In the genomic region with DNA sequence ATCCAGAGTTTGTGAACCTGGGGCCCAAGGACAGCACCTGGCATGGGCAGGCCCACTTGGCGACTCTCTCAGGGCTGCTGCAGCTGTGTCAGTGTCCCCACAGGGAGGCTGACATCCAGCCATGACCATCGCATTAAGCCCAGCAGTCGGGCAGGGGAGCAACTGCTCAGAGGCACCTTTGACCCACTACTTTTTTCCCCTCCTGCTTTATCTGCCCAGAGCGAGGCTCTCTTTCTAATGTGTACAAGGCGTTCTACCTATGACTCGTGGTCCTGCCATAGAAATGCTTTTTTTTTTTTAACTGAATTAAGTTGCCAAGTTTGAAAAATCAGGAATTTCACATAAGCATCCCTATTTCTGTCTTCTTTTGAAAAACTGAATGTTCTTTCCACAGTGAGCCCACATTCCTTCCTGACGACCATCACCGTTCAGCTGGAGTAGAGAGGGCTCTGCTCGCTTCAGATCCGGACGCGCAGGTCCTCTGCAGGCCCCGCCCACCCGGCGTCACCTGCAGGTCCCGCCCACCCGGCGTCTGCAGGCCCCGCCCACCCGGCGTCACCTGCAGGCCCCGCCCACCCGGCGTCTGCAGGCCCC, we compare ENCODE assay signal across 9 cellular contexts. TPM values are rescaled to one million over a fixed set of nuclear protein-coding genes. Genes with fewer than 3 reads are reported as not detected.
A peak's percentile ranks its signal among the peaks of the same experiment; 100 is the strongest.
DNase-seq lines count a peak whose midpoint lies in the region; TF ChIP-seq lines count a peak whose summit lies in the region.
"Had no signal": no experiment of that assay in that cellular context is flagged by ENCODE, and none has a peak within 500 bp of the region (broad histone marks: within the 10 kb centered on the region; RNA-seq: fewer than 3 reads in every experiment).

No MANE protein-coding gene starts in this region.

- no peaks in the 10 kb centered on the region for H3K27me3 Mint-ChIP-seq in mesothelial cell of epicardium (ENCODE audit: low read depth)
- peaks cover 32% of the 10 kb centered on the region for H3K27me3 Mint-ChIP-seq in activated CD4-positive, alpha-beta memory T cell treated with anti-CD3 and anti-CD28 coated beads, Interleukin-2, amount 10 ng/mL, durations not matched to agents 7 days and 5 days

- no peak overlapping the region for H3K4me3 ChIP-seq in H7 (ENCODE audit: insufficient read depth, low read depth, low read length)

- no peaks in the 10 kb centered on the region; the same call in 1 of the 2 replicates for H3K27me3 ChIP-seq in H7 (ENCODE audit: control insufficient read depth, insufficient read depth, low read length)

- no peaks in the 10 kb centered on the region for H3K36me3 ChIP-seq in H7 (replicated peaks; ENCODE audit: control insufficient read depth, insufficient read depth, low read length)
- H3K36me3 ChIP-seq: neutrophil had no signal

- POLR2A ChIA-PET in activated CD4-positive, alpha-beta memory T cell treated with anti-CD3 and anti-CD28 coated beads, Interleukin-2, amount 10 ng/mL, durations not matched to agents 7 days and 5 days (lab: Charles Lee), result interaction anchor here (1.0 kb wide), 1 partner anchor 62 kb away, joined by 4 read pairs; no protein-coding TSS in a partner anchor

- CTCF ChIA-PET in activated CD4-positive, alpha-beta memory T cell treated with anti-CD3 and anti-CD28 coated beads, Interleukin-2, amount 10 ng/mL, durations not matched to agents 7 days and 5 days (lab: Charles Lee), result interaction anchor here (0.6 to 1.9 kb wide), 2 partner anchors 13 to 234 kb away, joined by 5 to 6 read pairs; no protein-coding TSS in a partner anchor

- TF ChIP-seq CTCF in mesothelial cell of epicardium (IDR thresholded peaks at IDR 0.05; ENCODE audit: unreplicated experiment), result no peak

- no peaks in the 10 kb centered on the region for H3K9me3 Mint-ChIP-seq in mesothelial cell of epicardium
- no peaks in the 10 kb centered on the region for H3K9me3 Mint-ChIP-seq in activated CD4-positive, alpha-beta memory T cell treated with anti-CD3 and anti-CD28 coated beads, Interleukin-2, amount 10 ng/mL, durations not matched to agents 7 days and 5 days

- H3K4me3 Mint-ChIP-seq in mesothelial cell of epicardium, result peak overlapping the region; percentile 56
- no peak overlapping the region for H3K4me3 Mint-ChIP-seq in activated CD4-positive, alpha-beta memory T cell treated with anti-CD3 and anti-CD28 coated beads, Interleukin-2, amount 10 ng/mL, durations not matched to agents 7 days and 5 days

- no peaks in the 10 kb centered on the region for H3K36me3 Mint-ChIP-seq in mesothelial cell of epicardium
- H3K36me3 Mint-ChIP-seq in activated CD4-positive, alpha-beta memory T cell treated with anti-CD3 and anti-CD28 coated beads, Interleukin-2, amount 10 ng/mL, durations not matched to agents 7 days and 5 days (ENCODE audit: low read depth), result no peaks in the 10 kb centered on the region

- peak in 2 of 3 experiments; percentile 11 to 26 for DNase-seq in activated CD8-positive, alpha-beta memory T cell treated with anti-CD3 and anti-CD28 coated beads for 48 hours (ENCODE audit: low read depth in 2 of 3, low spot score in 2 of 3)
- no peak for DNase-seq in activated CD8-positive, alpha-beta memory T cell treated with anti-CD3 and anti-CD28 coated beads, Interleukin-2, amount 50 U/mL, for 48 hours
- DNase-seq in H7 (peak; percentile 87), NCI-H2029 (lab: John Stamatoyannopoulos, UW) (peak; percentile 64), astrocyte of the hippocampus (ENCODE audit: low read depth, low spot score) (peak; percentile 68), mesothelial cell of epicardium (ENCODE audit: low spot score in 2 of 2, unreplicated experiment in 2 of 2) (peak in 1 of 2 experiments; percentile 75), GDM1 (lab: John Stamatoyannopoulos, UW) (no peak)
- no peak for DNase-seq in activated CD4-positive, alpha-beta memory T cell treated with anti-CD3 and anti-CD28 coated beads, Interleukin-2, amount 10 ng/mL, durations not matched to agents 7 days and 5 days

- H3K27ac Mint-ChIP-seq in mesothelial cell of epicardium, result peak overlapping the region; percentile 88
- no peak overlapping the region for H3K27ac Mint-ChIP-seq in activated CD4-positive, alpha-beta memory T cell treated with anti-CD3 and anti-CD28 coated beads, Interleukin-2, amount 10 ng/mL, durations not matched to agents 7 days and 5 days

- peaks cover 48% of the 10 kb centered on the region for H3K4me1 Mint-ChIP-seq in mesothelial cell of epicardium
- H3K4me1 Mint-ChIP-seq in activated CD4-positive, alpha-beta memory T cell treated with anti-CD3 and anti-CD28 coated beads, Interleukin-2, amount 10 ng/mL, durations not matched to agents 7 days and 5 days, result peaks cover 10% of the 10 kb centered on the region

RNA-seq across cellular contexts. Expression of a gene that starts 0.4 kb away (rescaled TPM):
- total RNA-seq in H7 (2014; rRNA removed; shearing (Covaris generic)), result 0.44 TPM in 1 of 2 replicates, not detected in the other
- total RNA-seq in mesothelial cell of epicardium, result 66.7 to 71.7 TPM (median 69.2 TPM) in 3 replicates
- not detected for total RNA-seq in activated CD4-positive, alpha-beta memory T cell treated with anti-CD3 and anti-CD28 coated beads, Interleukin-2, amount 10 ng/mL, durations not matched to agents 7 days and 5 days

RNA-seq across cellular contexts. Expression of a gene that starts 16.2 kb away (rescaled TPM):
- total RNA-seq in H7 (2014; rRNA removed; shearing (Covaris generic)), result not detected in 2 replicates
- not detected in 3 replicates for total RNA-seq in mesothelial cell of epicardium
- not detected for total RNA-seq in activated CD4-positive, alpha-beta memory T cell treated with anti-CD3 and anti-CD28 coated beads, Interleukin-2, amount 10 ng/mL, durations not matched to agents 7 days and 5 days

Comparison
In these comparisons a context has a peak if more than half of its experiments do, and no peak if none do; other contexts are left out.
1. DNase-seq: peak in activated CD8-positive, alpha-beta memory T cell treated with anti-CD3 and anti-CD28 coated beads for 48 hours (2 of 3), H7 (single experiment), NCI-H2029 (single experiment) and astrocyte of the hippocampus (single experiment); none in activated CD8-positive, alpha-beta memory T cell treated with anti-CD3 and anti-CD28 coated beads, Interleukin-2, amount 50 U/mL, for 48 hours (single experiment), GDM1 (single experiment) and activated CD4-positive, alpha-beta memory T cell treated with anti-CD3 and anti-CD28 coated beads, Interleukin-2, amount 10 ng/mL, durations not matched to agents 7 days and 5 days (single experiment).
2. RNA of a gene that starts 0.4 kb away (total RNA-seq): 66.7 to 71.7 TPM in mesothelial cell of epicardium; 0.44 TPM in H7 and not detected in activated CD4-positive, alpha-beta memory T cell treated with anti-CD3 and anti-CD28 coated beads, Interleukin-2, amount 10 ng/mL, durations not matched to agents 7 days and 5 days; every median in the first group is over 10 times any median in the second.